16 cellular contexts compared by ENCODE assay signal in genomic region chr22:23269441-23270211, GRCh38.
DNase-seq lines count a peak whose midpoint lies in the region; ATAC-seq and TF ChIP-seq lines count a peak whose summit lies in the region.
"Had no signal": no experiment of that assay in that cellular context is flagged by ENCODE, and none has a peak within 500 bp of the region (broad histone marks: within the 10 kb centered on the region; RNA-seq: fewer than 3 reads in every experiment).

No MANE protein-coding gene starts in this region.

- CTCF ChIA-PET in activated B cell treated with CpG ODN at 0.5 μM for 24 hours (lab: Charles Lee): interaction anchor here (0.9 to 1.6 kb wide), 5 partner anchors 12 to 301 kb away, joined by 3 to 4 read pairs (median 3); no protein-coding TSS in a partner anchor

- no peaks in the 10 kb centered on the region for H3K27me3 ChIP-seq in dorsolateral prefrontal cortex

- TF ChIP-seq CTCF in GM20000 (IDR thresholded peaks at IDR 0.05; ENCODE audit: extremely low read depth, missing control alignments) (no peak), activated B cell treated with CpG ODN at 0.5 μM for 24 hours (IDR thresholded peaks at IDR 0.05) (no peak), dorsolateral prefrontal cortex (IDR thresholded peaks at IDR 0.05 in 54 of 56, conservative IDR thresholded peaks at IDR 0.05 in 2 of 56; ENCODE audit: low read depth in 1 of 56, partially characterized antibody in 56 of 56) (no peak)

- H3K27me3 Mint-ChIP-seq in activated B cell treated with CpG ODN at 0.5 μM for 24 hours (peaks cover 2% of the 10 kb centered on the region), memory B cell (no peaks in the 10 kb centered on the region)
- H3K27me3 Mint-ChIP-seq: activated CD4-positive, alpha-beta T cell treated with anti-CD3 and anti-CD28 coated beads, Interleukin-2, amount 10 ng/mL, durations not matched to agents 7 days and 5 days had no signal

- peak overlapping the region; percentile 77 for H3K27ac Mint-ChIP-seq in activated B cell treated with CpG ODN at 0.5 μM for 24 hours
- peak overlapping the region; percentile 46 for H3K27ac Mint-ChIP-seq in memory B cell
- H3K27ac Mint-ChIP-seq: activated CD4-positive, alpha-beta T cell treated with anti-CD3 and anti-CD28 coated beads, Interleukin-2, amount 10 ng/mL, durations not matched to agents 7 days and 5 days; activated T-helper 2 cell treated with anti-CD3 and anti-CD28 coated beads, Interferon-gamma antibody, Interleukin-2, Interleukin-4, amounts not matched to agents 10 μg/mL and 5 μg/mL and 100 μg/mL, durations not matched to agents 14 hours and 24 hours and 36 hours; HFFc6 had no signal

- POLR2A ChIA-PET in activated B cell treated with CpG ODN at 0.5 μM for 24 hours (lab: Charles Lee): interaction anchor here (0.5 to 2.0 kb wide), 5 partner anchors 29 to 88 kb away, joined by 3 to 6 read pairs (median 3); no protein-coding TSS in a partner anchor

- H3K4me1 Mint-ChIP-seq in activated B cell treated with CpG ODN at 0.5 μM for 24 hours: peaks cover 33% of the 10 kb centered on the region
- peaks cover 26% of the 10 kb centered on the region for H3K4me1 Mint-ChIP-seq in memory B cell

- H3K4me3 Mint-ChIP-seq in activated B cell treated with CpG ODN at 0.5 μM for 24 hours: peak overlapping the region; percentile 56
- H3K4me3 Mint-ChIP-seq in memory B cell: peak overlapping the region; percentile 43
- H3K4me3 Mint-ChIP-seq: activated CD4-positive, alpha-beta T cell treated with anti-CD3 and anti-CD28 coated beads, Interleukin-2, amount 10 ng/mL, durations not matched to agents 7 days and 5 days; HFFc6 had no signal

- H3K4me3 ChIP-seq in dorsolateral prefrontal cortex: no peak overlapping the region

- intact Hi-C loops in activated B cell treated with CpG ODN at 0.5 μM for 24 hours (cut with micrococcal nuclease): loop anchor here (2.0 kb wide), 1 partner anchor 49 kb away; no protein-coding TSS in a partner anchor
- intact Hi-C loops in dorsolateral prefrontal cortex (cut with DNase I): no loop called here

- DNase-seq in DMS79 (lab: John Stamatoyannopoulos, UW): peak; percentile 37
- peak; percentile 57 for DNase-seq in GM20000 (ENCODE audit: low spot score)
- peak; percentile 37 for DNase-seq in activated B cell treated with CpG ODN at 0.5 μM for 24 hours
- DNase-seq in memory B cell (ENCODE audit: low spot score in 2 of 2): peak; percentile 25 to 29
- no peak for DNase-seq in NCI-H748 (lab: John Stamatoyannopoulos, UW; ENCODE audit: unreplicated experiment)
- DNase-seq in globus pallidus (ENCODE audit: low spot score): no peak
- DNase-seq in NCI-H1048 (lab: John Stamatoyannopoulos, UW): no peak
- no peak for DNase-seq in dorsolateral prefrontal cortex
- DNase-seq: activated CD4-positive, alpha-beta T cell treated with anti-CD3 and anti-CD28 coated beads, Interleukin-2, amount 10 ng/mL, durations not matched to agents 7 days and 5 days; AML-193; HFFc6; islet precursor cell; NCI-H1092; NCI-H526 treated with DMSO at 0.1 percent for 48 hours; RPMI8226 had no signal

- peak overlapping the region in 21 of 59 donors; percentile 5 to 69 (median 28) for H3K27ac ChIP-seq in dorsolateral prefrontal cortex

- H3K36me3 Mint-ChIP-seq in activated B cell treated with CpG ODN at 0.5 μM for 24 hours (ENCODE audit: low read depth) (peaks cover 18% of the 10 kb centered on the region), memory B cell (peaks cover 12% of the 10 kb centered on the region)

- no peaks in the 10 kb centered on the region for H3K9me3 Mint-ChIP-seq in activated B cell treated with CpG ODN at 0.5 μM for 24 hours
- H3K9me3 Mint-ChIP-seq in memory B cell: no peaks in the 10 kb centered on the region
- H3K9me3 Mint-ChIP-seq: activated CD4-positive, alpha-beta T cell treated with anti-CD3 and anti-CD28 coated beads, Interleukin-2, amount 10 ng/mL, durations not matched to agents 7 days and 5 days; activated T-helper 2 cell treated with anti-CD3 and anti-CD28 coated beads, Interferon-gamma antibody, Interleukin-2, Interleukin-4, amounts not matched to agents 10 μg/mL and 5 μg/mL and 100 μg/mL, durations not matched to agents 14 hours and 24 hours and 36 hours; HFFc6 had no signal

- ATAC-seq in activated B cell treated with CpG ODN at 0.5 μM for 24 hours (ENCODE audit: low read depth) (peak; percentile 84), memory B cell (ENCODE audit: low read depth) (peak; percentile 83)

Comparison
In these comparisons a context has a peak if more than half of its experiments do, and no peak if none do; other contexts are left out.
1. DNase-seq: peak in DMS79 (single experiment), GM20000 (single experiment), activated B cell treated with CpG ODN at 0.5 μM for 24 hours (single experiment) and memory B cell (2 of 2); none in NCI-H748 (single experiment), globus pallidus (single experiment), NCI-H1048 (single experiment) and dorsolateral prefrontal cortex (0 of 10).